Comparison of ENCODE assay signal across 7 cellular contexts in genomic region chr10:30751678-30752331, GRCh38.
DNase-seq lines count a peak whose midpoint lies in the region; ATAC-seq and TF ChIP-seq lines count a peak whose summit lies in the region.

No MANE protein-coding gene starts in this region.

- DNase-seq in GM12865 (ENCODE audit: low read depth) (peak; percentile 90), SK-MEL-5 (ENCODE audit: low read depth, low spot score) (peak; percentile 68), brain pericyte (ENCODE audit: low read depth, low spot score) (peak; percentile 46), inferior parietal cortex (ENCODE audit: extremely low spot score) (peak; percentile 72), testis (no peak)
- peak; percentile 61 for DNase-seq in stimulated activated CD4-positive, alpha-beta T cell treated with anti-CD3 and anti-CD28 coated beads, Interleukin-12 subunit alpha, Interleukin-12 subunit beta, amount 100 ng/mL, for 4 hours

- WGBS in testis, 2 donors = 66 to 91% methylated on average over 14 of the region's 14 CpGs

- H3K4me1 ChIP-seq in testis = peaks cover 3% of the 10 kb centered on the region

- H3K4me3 ChIP-seq in GM12865 (ENCODE audit: low read depth, low read length) (no peak overlapping the region), testis (no peak overlapping the region)

- H3K36me3 ChIP-seq in testis (ENCODE audit: low read depth, missing control alignments) = no peaks in the 10 kb centered on the region

- H3K27ac ChIP-seq in testis = no peak overlapping the region

- in situ Hi-C loops in SK-MEL-5 (cut with HindIII; ENCODE audit: low pct_unique_long_range_greater_than_20kb, low sequenced_read_pairs) = no loop called here

- no peaks in the 10 kb centered on the region for H3K9me3 ChIP-seq in testis

- TF ChIP-seq POLR2A in testis (IDR thresholded peaks at IDR 0.05) = no peak

- intact Hi-C loops in testis (cut with DNase I; ENCODE audit: low total_unique reads) = no loop called here

- peak; percentile 69 for ATAC-seq in HG03159 (IDR thresholded peaks at IDR 0.05; ENCODE audit: unreplicated experiment)

- no peaks in the 10 kb centered on the region for H3K27me3 ChIP-seq in testis

- TF ChIP-seq CTCF in GM12865 (IDR thresholded peaks at IDR 0.05; ENCODE audit: insufficient read depth, low read depth, low read length, missing control alignments) (peak; percentile 98), testis (IDR thresholded peaks at IDR 0.05) (peak in 1 of 3 experiments; percentile 87)
